12 cellular contexts compared by ENCODE assay signal in the genomic region with DNA sequence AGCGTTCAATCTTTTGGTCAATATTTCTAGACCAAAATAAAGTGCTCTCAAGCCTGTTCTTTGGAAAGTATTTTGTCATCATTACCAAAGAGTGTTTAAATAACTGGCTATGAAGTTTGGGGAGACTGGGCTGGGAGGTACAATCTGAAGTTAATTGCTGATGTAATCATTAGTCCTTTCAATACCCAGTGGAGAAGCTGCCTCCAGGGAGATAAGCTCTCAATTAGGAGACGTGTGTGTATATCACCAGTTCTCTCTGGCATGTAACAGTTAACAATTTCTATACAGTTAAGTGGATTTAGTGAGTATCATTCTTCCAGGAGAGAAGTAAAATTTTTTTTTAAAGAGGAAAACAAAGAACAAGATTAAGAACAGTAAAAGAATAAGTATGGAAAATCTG. TPM values are rescaled to one million over a fixed set of nuclear protein-coding genes. Genes with fewer than 3 reads are reported as not detected.
DNase-seq lines count a peak whose midpoint lies in the region; ATAC-seq and TF ChIP-seq lines count a peak whose summit lies in the region.
"Had no signal": no experiment of that assay in that cellular context is flagged by ENCODE, and none has a peak within 500 bp of the region (broad histone marks: within the 10 kb centered on the region; RNA-seq: fewer than 3 reads in every experiment).

No MANE protein-coding gene starts in this region.

- H3K4me3 ChIP-seq in right atrium auricular region (peak overlapping the region; percentile 90 to 96), fibroblast of pulmonary artery (replicated peaks; ENCODE audit: low read depth, low read length) (peak overlapping the region; percentile 87), osteoblast (ENCODE audit: insufficient read depth, low read length) (peak overlapping the region; percentile 97), aorta (ENCODE audit: low read length in 2 of 2) (peak overlapping the region; percentile 55 to 89)

- intact Hi-C loops in Right ventricle myocardium inferior (cut with DNase I) (loop anchor here (2.0 to 5.0 kb wide), 3 partner anchors 37 to 83 kb away; no protein-coding TSS in a partner anchor), aorta (cut with DNase I) (loop anchor here (5.0 kb wide), 4 partner anchors 37 to 83 kb away; no protein-coding TSS in a partner anchor)

- H4K20me1 ChIP-seq in osteoblast (ENCODE audit: insufficient read depth, low read length) = peaks cover 72% of the 10 kb centered on the region

- 3 to 4% methylated on average over 2 of the region's 2 CpGs for WGBS in aorta, 2 donors

- H3K4me1 ChIP-seq in right atrium auricular region (peaks cover 0 to 64% of the 10 kb centered on the region in 2 donors), osteoblast (ENCODE audit: insufficient read depth, low read length) (peaks cover 63% of the 10 kb centered on the region), aorta (ENCODE audit: control insufficient read depth in 1 of 2, insufficient read depth in 2 of 2, low read length in 2 of 2) (peaks cover 7 to 10% of the 10 kb centered on the region in 2 donors)

- no peak for TF ChIP-seq CTCF in right atrium auricular region (IDR thresholded peaks at IDR 0.05)
- no peak for TF ChIP-seq CTCF in fibroblast of pulmonary artery (IDR thresholded peaks at IDR 0.05; ENCODE audit: low read length, missing control alignments)
- TF ChIP-seq CTCF in osteoblast (IDR thresholded peaks at IDR 0.05; ENCODE audit: extremely low read depth, low read depth, low read length) = no peak

- no peaks in the 10 kb centered on the region for H3K27me3 ChIP-seq in right atrium auricular region
- H3K27me3 ChIP-seq in osteoblast (ENCODE audit: insufficient read depth, low read length) = no peaks in the 10 kb centered on the region
- H3K27me3 ChIP-seq in aorta (ENCODE audit: control insufficient read depth in 1 of 2, insufficient read depth in 2 of 2, low read length in 1 of 2) = no peaks in the 10 kb centered on the region

- H3K79me2 ChIP-seq in osteoblast (ENCODE audit: insufficient read depth, low read length) = peaks cover 96% of the 10 kb centered on the region

- H2AFZ ChIP-seq in osteoblast (ENCODE audit: low read length) = no peak overlapping the region

- ATAC-seq in Right ventricle myocardium inferior = no peak
- ATAC-seq in aorta (ENCODE audit: low FRiP score) = no peak
- no peak for ATAC-seq in GM18909 (IDR thresholded peaks at IDR 0.05; ENCODE audit: poor library complexity, unreplicated experiment)
- ATAC-seq: Panc1 had no signal

- H3K27ac ChIP-seq in right atrium auricular region (peak overlapping the region; percentile 97 to 99), osteoblast (ENCODE audit: low read depth, low read length) (peak overlapping the region; percentile 84), aorta (ENCODE audit: low read depth in 1 of 2, low read length in 2 of 2) (no peak overlapping the region)

- peaks cover 8% of the 10 kb centered on the region for H3K36me3 ChIP-seq in right atrium auricular region
- peaks cover 37% of the 10 kb centered on the region for H3K36me3 ChIP-seq in osteoblast (ENCODE audit: insufficient read depth, low read length)
- H3K36me3 ChIP-seq in aorta (ENCODE audit: control insufficient read depth in 1 of 2, insufficient read depth in 2 of 2, low read length in 1 of 2) = no peaks in the 10 kb centered on the region

- DNase-seq in right atrium auricular region (ENCODE audit: low spot score) (no peak), Right ventricle myocardium inferior (ENCODE audit: missing footprints) (no peak), fibroblast of pulmonary artery (ENCODE audit: low read depth) (no peak), osteoblast (ENCODE audit: insufficient read length, low spot score, missing footprints) (no peak), aorta (no peak), NCI-H146 (lab: John Stamatoyannopoulos, UW) (no peak), T1000 (lab: John Stamatoyannopoulos, UW) (no peak)
- DNase-seq: activated CD4-positive, CD25-positive, alpha-beta regulatory T cell; GDM1 had no signal

- H3K4me2 ChIP-seq in osteoblast (ENCODE audit: insufficient read depth, low read length) = peak overlapping the region; percentile 98

- H3K9me3 ChIP-seq in right atrium auricular region (no peaks in the 10 kb centered on the region), osteoblast (ENCODE audit: low read depth, low read length) (no peaks in the 10 kb centered on the region), aorta (ENCODE audit: control insufficient read depth, low read length) (no peaks in the 10 kb centered on the region)

RNA-seq across cellular contexts. Expression of a gene that starts 1.4 kb away (rescaled TPM):
- 100 to 1,000 TPM; 140 to 201 TPM for total RNA-seq in right atrium auricular region
- total RNA-seq in Right ventricle myocardium inferior = 128 TPM
- total RNA-seq in osteoblast = 412 and 433 TPM in 2 replicates
- 100 to 1,000 TPM; 564 to 910 TPM for total RNA-seq in aorta
- 100 to 1,000 TPM in 1 of 2 donors, 10 to 100 TPM in 1; 73.3 to 379 TPM for polyA plus RNA-seq in aorta
- total RNA-seq: activated T-helper 2 cell treated with anti-CD3 and anti-CD28 coated beads, Interferon-gamma antibody, Interleukin-2, Interleukin-4, amounts not matched to agents 10 μg/mL and 5 μg/mL and 100 μg/mL, durations not matched to agents 14 hours and 24 hours and 36 hours had no signal

RNA-seq across cellular contexts. Expression of a gene that starts 1.5 kb away (rescaled TPM):
- total RNA-seq in right atrium auricular region (100 to 1,000 TPM; 141 to 153 TPM), Right ventricle myocardium inferior (126 TPM), osteoblast (267 and 291 TPM in 2 replicates), aorta (1,000 to 10,000 TPM in 1 of 2 donors, 100 to 1,000 TPM in 1; 693 to 1,110 TPM)
- polyA plus RNA-seq in aorta = 100 to 1,000 TPM; 117 to 670 TPM
- total RNA-seq: activated T-helper 2 cell treated with anti-CD3 and anti-CD28 coated beads, Interferon-gamma antibody, Interleukin-2, Interleukin-4, amounts not matched to agents 10 μg/mL and 5 μg/mL and 100 μg/mL, durations not matched to agents 14 hours and 24 hours and 36 hours had no signal

Comparison
In these comparisons a context has a peak if more than half of its experiments do, and no peak if none do; other contexts are left out.
1. H3K27ac ChIP-seq: peak in right atrium auricular region (2 of 2) and osteoblast (single experiment); none in aorta (0 of 2).
2. Peak in every context shown above with its lines, with median percentiles within 50 percentile points of each other: H3K4me3 ChIP-seq.